ENCODE assay signal across 16 cellular contexts in genomic region chr7:27107901-27108381, GRCh38. TPM values are rescaled to one million over a fixed set of nuclear protein-coding genes. Genes with fewer than 3 reads are reported as not detected.
A peak's percentile ranks its signal among the peaks of the same experiment; 100 is the strongest.
DNase-seq lines count a peak whose midpoint lies in the region; ATAC-seq, FAIRE-seq and TF ChIP-seq lines count a peak whose summit lies in the region.
"Had no signal": no experiment of that assay in that cellular context is flagged by ENCODE, and none has a peak within 500 bp of the region (broad histone marks: within the 10 kb centered on the region; RNA-seq: fewer than 3 reads in every experiment).

No MANE protein-coding gene starts in this region.

- H3K27me3 ChIP-seq in endothelial cell of umbilical vein (ENCODE audit: control insufficient read depth in 2 of 2, insufficient read depth in 2 of 2, low read length in 2 of 2) = no peaks in the 10 kb centered on the region
- H3K27me3 ChIP-seq in stomach smooth muscle (ENCODE audit: control insufficient read depth in 1 of 2, insufficient read depth in 2 of 2, low read length in 2 of 2) = no peaks in the 10 kb centered on the region
- H3K27me3 ChIP-seq: BLaER1 treated with 17β-estradiol and CSF1 and Interleukin-3, amounts not matched to agents 10 nM and 100 nM had no signal

- H3K36me3 Mint-ChIP-seq in WTC11 = no peaks in the 10 kb centered on the region; the same call in 1 of the 2 replicates
- H3K36me3 Mint-ChIP-seq in activated T-helper 17 cell treated with anti-CD3 and anti-CD28 coated beads, Interleukin-2, amount 50 U/mL, for 72 hours (ENCODE audit: low read depth) = peaks cover 2% of the 10 kb centered on the region

- no peaks in the 10 kb centered on the region for H3K9me1 ChIP-seq in endothelial cell of umbilical vein (replicated peaks; ENCODE audit: control insufficient read depth, extremely low read depth, insufficient read depth, low read length)

- no peak for TF ChIP-seq CTCF in WTC11 (IDR thresholded peaks at IDR 0.05)
- TF ChIP-seq CTCF in endothelial cell of umbilical vein (IDR thresholded peaks at IDR 0.05; ENCODE audit: extremely low read depth in 1 of 2, insufficient read depth in 1 of 2, low read depth in 1 of 2, low read length in 2 of 2) = no peak

- peaks cover 25% of the 10 kb centered on the region for H3K4me1 Mint-ChIP-seq in WTC11
- peaks cover 11% of the 10 kb centered on the region for H3K4me1 Mint-ChIP-seq in activated T-helper 17 cell treated with anti-CD3 and anti-CD28 coated beads, Interleukin-2, amount 50 U/mL, for 72 hours

- TF ChIP-seq POLR2A in endothelial cell of umbilical vein (IDR thresholded peaks at IDR 0.05; ENCODE audit: low read depth, low read length) = peak; percentile 4

- intact Hi-C loops in endothelial cell of umbilical vein (cut with micrococcal nuclease) = loop anchor here (5.0 kb wide), 1 partner anchor 906 kb away; the partner anchor contains the start of genes CBX3 and HNRNPA2B1

- ATAC-seq in WTC11 = no peak
- no peak for ATAC-seq in GM19467 (IDR thresholded peaks at IDR 0.05; ENCODE audit: unreplicated experiment)
- ATAC-seq in activated T-helper 17 cell treated with anti-CD3 and anti-CD28 coated beads, Interleukin-2, amount 50 U/mL, for 72 hours (replicated peaks) = no peak
- no peak for ATAC-seq in HG02763 (IDR thresholded peaks at IDR 0.05; ENCODE audit: unreplicated experiment)
- no peak for ATAC-seq in GM19455 (IDR thresholded peaks at IDR 0.05; ENCODE audit: unreplicated experiment)

- H3K9me3 ChIP-seq in endothelial cell of umbilical vein (replicated peaks; ENCODE audit: control insufficient read depth, insufficient read depth, low read length) (no peaks in the 10 kb centered on the region), stomach smooth muscle (ENCODE audit: control insufficient read depth in 2 of 2, low read length in 2 of 2) (no peaks in the 10 kb centered on the region)

- no TSS peak for BruUV-seq in endothelial cell of umbilical vein (replicated peaks; lab: Mats Ljungman, UMichigan)

- H3K4me1 ChIP-seq in endothelial cell of umbilical vein (ENCODE audit: control insufficient read depth, extremely low read depth, insufficient read depth, low read length) (peaks cover 96% of the 10 kb centered on the region), stomach smooth muscle (ENCODE audit: control insufficient read depth, insufficient read depth, low read length) (peaks cover 66% of the 10 kb centered on the region)
- H3K4me1 ChIP-seq: BLaER1 treated with 17β-estradiol and CSF1 and Interleukin-3, amounts not matched to agents 10 nM and 100 nM had no signal

- POLR2A ChIA-PET in WTC11 (lab: Charles Lee) = interaction anchor here (0.9 kb wide), 1 partner anchor 9 kb away, joined by 3 read pairs; no protein-coding TSS in a partner anchor
- POLR2A ChIA-PET in endothelial cell of umbilical vein (lab: Charles Lee) = interaction anchor here (1.4 kb wide), 1 partner anchor 12 kb away, joined by 3 read pairs; no protein-coding TSS in a partner anchor

- FAIRE-seq in endothelial cell of umbilical vein (lab: Jason Lieb, UNC) = no peak
- FAIRE-seq: urothelium cell line had no signal

- H3K27ac ChIP-seq in endothelial cell of umbilical vein (ENCODE audit: insufficient read depth, low read depth, low read length) (peak overlapping the region; percentile 88), stomach smooth muscle (ENCODE audit: low read length) (peak overlapping the region; percentile 97)
- H3K27ac ChIP-seq: BLaER1 treated with 17β-estradiol and CSF1 and Interleukin-3, amounts not matched to agents 10 nM and 100 nM had no signal

- H3K36me3 ChIP-seq in endothelial cell of umbilical vein (ENCODE audit: control insufficient read depth in 2 of 2, extremely low read depth in 1 of 2, insufficient read depth in 2 of 2, low read length in 2 of 2) (peaks cover 0 to 5% of the 10 kb centered on the region in 2 experiments), stomach smooth muscle (ENCODE audit: control insufficient read depth in 2 of 2, insufficient read depth in 2 of 2, low read length in 2 of 2) (no peaks in the 10 kb centered on the region)
- H3K36me3 ChIP-seq: BLaER1 treated with 17β-estradiol and CSF1 and Interleukin-3, amounts not matched to agents 10 nM and 100 nM had no signal

- dilution Hi-C loops in endothelial cell of umbilical vein (cut with MboI; ENCODE audit: extremely low pct_ligation_motif_present, low sequenced_read_pairs) = no loop called here

- H3K9ac ChIP-seq in endothelial cell of umbilical vein (replicated peaks; ENCODE audit: extremely low read depth, insufficient read depth, low read length) = peak overlapping the region; percentile 69
- peak overlapping the region; percentile 86 to 92 for H3K9ac ChIP-seq in stomach smooth muscle (ENCODE audit: low read length in 2 of 2)
- H3K9ac ChIP-seq: BLaER1 treated with 17β-estradiol and CSF1 and Interleukin-3, amounts not matched to agents 10 nM and 100 nM had no signal

- H3K79me2 ChIP-seq in endothelial cell of umbilical vein (ENCODE audit: control insufficient read depth, insufficient read depth, low read length) = peaks cover 77% of the 10 kb centered on the region

- H3K27me3 Mint-ChIP-seq in WTC11 (ENCODE audit: low read depth) = peaks cover 100% of the 10 kb centered on the region
- H3K27me3 Mint-ChIP-seq in activated T-helper 17 cell treated with anti-CD3 and anti-CD28 coated beads, Interleukin-2, amount 50 U/mL, for 72 hours = peaks cover 27% of the 10 kb centered on the region

- no peaks in the 10 kb centered on the region for H3K9me3 Mint-ChIP-seq in WTC11
- no peaks in the 10 kb centered on the region for H3K9me3 Mint-ChIP-seq in activated T-helper 17 cell treated with anti-CD3 and anti-CD28 coated beads, Interleukin-2, amount 50 U/mL, for 72 hours
- H3K9me3 Mint-ChIP-seq: activated CD4-positive, alpha-beta T cell treated with anti-CD3 and anti-CD28 coated beads, Interleukin-2, amount 10 ng/mL, durations not matched to agents 24 days and 14 days had no signal

- no peaks in the 10 kb centered on the region for H4K20me1 ChIP-seq in endothelial cell of umbilical vein (replicated peaks; ENCODE audit: control insufficient read depth, extremely low read depth, insufficient read depth, low read length)
- H4K20me1 ChIP-seq: BLaER1 treated with 17β-estradiol and CSF1 and Interleukin-3, amounts not matched to agents 10 nM and 100 nM had no signal

- H2AFZ ChIP-seq in endothelial cell of umbilical vein (ENCODE audit: low read depth, low read length) = no peak overlapping the region

- no peak overlapping the region for H3K27ac Mint-ChIP-seq in WTC11
- no peak overlapping the region for H3K27ac Mint-ChIP-seq in activated T-helper 17 cell treated with anti-CD3 and anti-CD28 coated beads, Interleukin-2, amount 50 U/mL, for 72 hours
- H3K27ac Mint-ChIP-seq: activated CD4-positive, alpha-beta T cell treated with anti-CD3 and anti-CD28 coated beads, Interleukin-2, amount 10 ng/mL, durations not matched to agents 24 days and 14 days; dendritic cell treated with granulocyte-macrophage colony-stimulating factor and Interleukin-4, amounts not matched to agents 40 ng/mL and 50 ng/mL, for 4 days had no signal

- H3K4me3 ChIP-seq in endothelial cell of umbilical vein (replicated peaks in 1 of 3; ENCODE audit: insufficient read depth in 1 of 3, low read depth in 1 of 3, low read length in 3 of 3) (peak overlapping the region in 2 of 3 experiments; percentile 13 to 20), stomach smooth muscle (ENCODE audit: low read length in 2 of 2) (peak overlapping the region; percentile 56 to 96)
- H3K4me3 ChIP-seq: BLaER1 treated with 17β-estradiol and CSF1 and Interleukin-3, amounts not matched to agents 10 nM and 100 nM had no signal

- CTCF ChIA-PET in WTC11 (lab: Charles Lee) = interaction anchor here (0.6 to 1.9 kb wide), 3 partner anchors 9 to 68 kb away, joined by 4 read pairs; no protein-coding TSS in a partner anchor
- CTCF ChIA-PET in endothelial cell of umbilical vein (lab: Charles Lee) = interaction anchor here (1.4 to 5.4 kb wide), 5 partner anchors 10 to 254 kb away, joined by 4 to 70 read pairs (median 11); partner anchors contain the start of genes HOXA1 and HOXA4

- no peak for DNase-seq in WTC11 (ENCODE audit: low spot score)
- no peak for DNase-seq in endothelial cell of umbilical vein (ENCODE audit: low read depth, low spot score)
- peak; percentile 17 to 31 for DNase-seq in lung microvascular endothelial cell (ENCODE audit: low read depth in 2 of 2)
- DNase-seq: activated CD4-positive, alpha-beta T cell treated with anti-CD3 and anti-CD28 coated beads, Interleukin-2, amount 10 ng/mL, durations not matched to agents 24 days and 14 days; activated effector memory CD4-positive, alpha-beta T cell treated with anti-CD3 and anti-CD28 coated beads, Interleukin-2, amount 50 U/mL, for 16 hours; KBM-7; NCI-H2081; nucleus accumbens had no signal

- peak overlapping the region; percentile 63 for H3K4me3 Mint-ChIP-seq in WTC11
- no peak overlapping the region for H3K4me3 Mint-ChIP-seq in activated T-helper 17 cell treated with anti-CD3 and anti-CD28 coated beads, Interleukin-2, amount 50 U/mL, for 72 hours
- H3K4me3 Mint-ChIP-seq: activated CD4-positive, alpha-beta T cell treated with anti-CD3 and anti-CD28 coated beads, Interleukin-2, amount 10 ng/mL, durations not matched to agents 24 days and 14 days; dendritic cell treated with granulocyte-macrophage colony-stimulating factor and Interleukin-4, amounts not matched to agents 40 ng/mL and 50 ng/mL, for 4 days had no signal

- peak overlapping the region; percentile 73 for H3K4me2 ChIP-seq in endothelial cell of umbilical vein (ENCODE audit: insufficient read depth, low read length)
- H3K4me2 ChIP-seq: BLaER1 treated with 17β-estradiol and CSF1 and Interleukin-3, amounts not matched to agents 10 nM and 100 nM had no signal

RNA-seq across cellular contexts. Expression of gene HOXA2, which starts 5.5 kb away (rescaled TPM):
- total RNA-seq in WTC11 (2021) (not detected in 3 replicates), endothelial cell of umbilical vein (2.2 and 2.3 TPM in 2 replicates), lung microvascular endothelial cell (0.20 and 0.22 TPM in 2 replicates)
- polyA plus RNA-seq in endothelial cell of umbilical vein = 1.6 and 1.9 TPM in 2 replicates
- 1.2 and 1.4 TPM in 2 replicates for polyA plus RNA-seq in endothelial cell of umbilical vein (2011; cell fraction: cytosol; rRNA removed)
- 4.1 and 4.8 TPM in 2 replicates for polyA plus RNA-seq in endothelial cell of umbilical vein (2011; cell fraction: nucleus; rRNA removed)
- polyA plus RNA-seq in endothelial cell of umbilical vein (2012) = 1.1 and 2.0 TPM in 2 replicates
- polyA minus RNA-seq in endothelial cell of umbilical vein = 0.68 and 0.98 TPM in 2 replicates
- polyA minus RNA-seq in endothelial cell of umbilical vein (2011; cell fraction: cytosol; rRNA and poly(A)+ RNA removed) = not detected
- 2.5 and 3.0 TPM in 2 replicates for polyA minus RNA-seq in endothelial cell of umbilical vein (2011; cell fraction: nucleus; rRNA and poly(A)+ RNA removed)
- not detected for total RNA-seq in activated T-helper 17 cell treated with anti-CD3 and anti-CD28 coated beads, Interleukin-2, amount 50 U/mL, for 72 hours
- total RNA-seq: activated CD4-positive, alpha-beta T cell treated with anti-CD3 and anti-CD28 coated beads, Interleukin-2, amount 10 ng/mL, durations not matched to agents 24 days and 14 days had no signal

RNA-seq across cellular contexts. Expression of gene HOXA1, which starts 12.1 kb away (rescaled TPM):
- total RNA-seq in WTC11 (2021) (not detected in 3 replicates), endothelial cell of umbilical vein (1.5 and 2.4 TPM in 2 replicates), lung microvascular endothelial cell (0.40 and 0.44 TPM in 2 replicates)
- 1.2 and 1.5 TPM in 2 replicates for polyA plus RNA-seq in endothelial cell of umbilical vein
- polyA plus RNA-seq in endothelial cell of umbilical vein (2011; cell fraction: cytosol; rRNA removed) = 0.99 and 1.2 TPM in 2 replicates
- polyA plus RNA-seq in endothelial cell of umbilical vein (2011; cell fraction: nucleus; rRNA removed) = 1.5 and 1.6 TPM in 2 replicates
- 1.4 and 2.3 TPM in 2 replicates for polyA plus RNA-seq in endothelial cell of umbilical vein (2012)
- polyA minus RNA-seq in endothelial cell of umbilical vein = 0.89 and 1.3 TPM in 2 replicates
- polyA minus RNA-seq in endothelial cell of umbilical vein (2011; cell fraction: cytosol; rRNA and poly(A)+ RNA removed) = not detected
- polyA minus RNA-seq in endothelial cell of umbilical vein (2011; cell fraction: nucleus; rRNA and poly(A)+ RNA removed) = 1.1 and 1.3 TPM in 2 replicates
- total RNA-seq in activated T-helper 17 cell treated with anti-CD3 and anti-CD28 coated beads, Interleukin-2, amount 50 U/mL, for 72 hours = under 1 TPM in 1 of 2 donors, not detected in 1; 0.39 TPM

RNA-seq across cellular contexts. Expression of gene HOXA4, which starts 22.6 kb away (rescaled TPM):
- total RNA-seq in WTC11 (2021) (not detected in 3 replicates), endothelial cell of umbilical vein (7.5 and 8.1 TPM in 2 replicates), lung microvascular endothelial cell (0.22 and 0.79 TPM in 2 replicates)
- 4.9 and 5.8 TPM in 2 replicates for polyA plus RNA-seq in endothelial cell of umbilical vein
- 5.1 and 5.7 TPM in 2 replicates for polyA plus RNA-seq in endothelial cell of umbilical vein (2011; cell fraction: cytosol; rRNA removed)
- 16.7 and 22.7 TPM in 2 replicates for polyA plus RNA-seq in endothelial cell of umbilical vein (2011; cell fraction: nucleus; rRNA removed)
- 10.9 and 15.8 TPM in 2 replicates for polyA plus RNA-seq in endothelial cell of umbilical vein (2012)
- polyA minus RNA-seq in endothelial cell of umbilical vein = 2.7 TPM in 2 replicates
- polyA minus RNA-seq in endothelial cell of umbilical vein (2011; cell fraction: cytosol; rRNA and poly(A)+ RNA removed) = not detected
- polyA minus RNA-seq in endothelial cell of umbilical vein (2011; cell fraction: nucleus; rRNA and poly(A)+ RNA removed) = 6.6 and 7.0 TPM in 2 replicates
- under 1 TPM in 1 of 2 donors, not detected in 1; 0.26 TPM for total RNA-seq in activated T-helper 17 cell treated with anti-CD3 and anti-CD28 coated beads, Interleukin-2, amount 50 U/mL, for 72 hours
- total RNA-seq: activated CD4-positive, alpha-beta T cell treated with anti-CD3 and anti-CD28 coated beads, Interleukin-2, amount 10 ng/mL, durations not matched to agents 24 days and 14 days had no signal

RNA-seq across cellular contexts. Expression of gene HOXA5, which starts 35.5 kb away (rescaled TPM):
- total RNA-seq in WTC11 (2021) (0.14 TPM in 1 of 3 replicates, not detected in the others), endothelial cell of umbilical vein (18.8 and 21.4 TPM in 2 replicates), lung microvascular endothelial cell (5.8 and 7.0 TPM in 2 replicates)
- polyA plus RNA-seq in endothelial cell of umbilical vein = 18.6 and 22.1 TPM in 2 replicates
- polyA plus RNA-seq in endothelial cell of umbilical vein (2011; cell fraction: cytosol; rRNA removed) = 15.7 and 18.5 TPM in 2 replicates
- 29.1 and 32.2 TPM in 2 replicates for polyA plus RNA-seq in endothelial cell of umbilical vein (2011; cell fraction: nucleus; rRNA removed)
- polyA plus RNA-seq in endothelial cell of umbilical vein (2012) = 19.5 and 28.4 TPM in 2 replicates
- 12.0 and 16.8 TPM in 2 replicates for polyA minus RNA-seq in endothelial cell of umbilical vein
- polyA minus RNA-seq in endothelial cell of umbilical vein (2011; cell fraction: cytosol; rRNA and poly(A)+ RNA removed) = 1.3 TPM
- polyA minus RNA-seq in endothelial cell of umbilical vein (2011; cell fraction: nucleus; rRNA and poly(A)+ RNA removed) = 10.0 and 11.6 TPM in 2 replicates
- total RNA-seq in activated T-helper 17 cell treated with anti-CD3 and anti-CD28 coated beads, Interleukin-2, amount 50 U/mL, for 72 hours = not detected
- total RNA-seq: activated CD4-positive, alpha-beta T cell treated with anti-CD3 and anti-CD28 coated beads, Interleukin-2, amount 10 ng/mL, durations not matched to agents 24 days and 14 days had no signal

RNA-seq across cellular contexts. Expression of gene HOXA6, which starts 39.6 kb away (rescaled TPM):
- total RNA-seq in WTC11 (2021) (not detected in 3 replicates), endothelial cell of umbilical vein (17.9 and 20.7 TPM in 2 replicates), lung microvascular endothelial cell (2.0 and 2.4 TPM in 2 replicates)
- 7.8 and 10.0 TPM in 2 replicates for polyA plus RNA-seq in endothelial cell of umbilical vein
- 5.0 and 6.7 TPM in 2 replicates for polyA plus RNA-seq in endothelial cell of umbilical vein (2011; cell fraction: cytosol; rRNA removed)
- 15.6 and 19.9 TPM in 2 replicates for polyA plus RNA-seq in endothelial cell of umbilical vein (2011; cell fraction: nucleus; rRNA removed)
- polyA plus RNA-seq in endothelial cell of umbilical vein (2012) = 6.1 and 6.2 TPM in 2 replicates
- polyA minus RNA-seq in endothelial cell of umbilical vein = 6.1 and 6.7 TPM in 2 replicates
- not detected for polyA minus RNA-seq in endothelial cell of umbilical vein (2011; cell fraction: cytosol; rRNA and poly(A)+ RNA removed)
- polyA minus RNA-seq in endothelial cell of umbilical vein (2011; cell fraction: nucleus; rRNA and poly(A)+ RNA removed) = 8.4 and 18.0 TPM in 2 replicates
- not detected for total RNA-seq in activated T-helper 17 cell treated with anti-CD3 and anti-CD28 coated beads, Interleukin-2, amount 50 U/mL, for 72 hours
- total RNA-seq: activated CD4-positive, alpha-beta T cell treated with anti-CD3 and anti-CD28 coated beads, Interleukin-2, amount 10 ng/mL, durations not matched to agents 24 days and 14 days had no signal

Comparison
In these comparisons a context has a peak if more than half of its experiments do, and no peak if none do; other contexts are left out.
1. DNase-seq: peak in lung microvascular endothelial cell (2 of 2); none in WTC11 (single experiment) and endothelial cell of umbilical vein (single experiment).